8 cellular contexts compared by ENCODE assay signal in the genomic region with DNA sequence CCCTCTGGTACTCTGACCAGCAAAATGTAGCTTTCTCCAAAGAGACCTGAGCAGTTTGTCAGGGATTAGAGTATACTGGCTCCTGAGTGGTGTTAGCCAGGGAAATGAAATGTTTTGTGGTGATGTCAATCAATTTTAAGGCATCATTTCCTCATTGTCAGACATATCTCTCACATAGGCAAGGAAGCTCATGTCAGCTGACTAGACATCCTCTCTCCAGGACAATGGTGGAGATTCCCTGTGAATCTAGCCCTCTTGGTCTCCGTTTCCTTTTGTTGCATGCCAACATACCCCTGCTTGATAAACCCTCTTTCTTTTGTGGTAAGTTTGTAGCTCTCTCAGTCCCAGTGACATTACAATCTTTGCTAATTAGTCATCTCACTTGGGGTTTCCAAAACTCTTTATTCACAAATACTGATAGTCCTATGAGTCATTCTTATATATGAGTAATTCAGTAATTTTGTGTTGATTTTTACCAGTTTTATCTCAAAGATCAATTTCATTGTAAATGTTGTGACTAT.
DNase-seq lines count a peak whose midpoint lies in the region; ATAC-seq lines count a peak whose summit lies in the region.

No MANE protein-coding gene starts in this region.

- peak overlapping the region; percentile 97 for H3K27ac Mint-ChIP-seq in activated naive CD8-positive, alpha-beta T cell treated with anti-CD3 and anti-CD28 coated beads for 36 hours

- H3K36me3 Mint-ChIP-seq in activated naive CD8-positive, alpha-beta T cell treated with anti-CD3 and anti-CD28 coated beads for 36 hours = peaks cover 23% of the 10 kb centered on the region

- peak; percentile 70 for ATAC-seq in GM19395 (IDR thresholded peaks at IDR 0.05; ENCODE audit: unreplicated experiment)
- ATAC-seq in HG03342 (IDR thresholded peaks at IDR 0.05; ENCODE audit: unreplicated experiment) = peak; percentile 83

- DNase-seq in AG08396 (ENCODE audit: low spot score) (peak; percentile 73), pulmonary artery endothelial cell (ENCODE audit: low read depth, low spot score) (peak; percentile 94), germinal center (ENCODE audit: low spot score) (no peak), NCI-H2171 treated with DMSO at 0.1 percent for 48 hours (lab: John Stamatoyannopoulos, UW) (no peak), NCI-H345 treated with DMSO at 0.1 percent for 48 hours (lab: John Stamatoyannopoulos, UW; ENCODE audit: unreplicated experiment) (no peak)
- peak; percentile 28 for DNase-seq in activated naive CD8-positive, alpha-beta T cell treated with anti-CD3 and anti-CD28 coated beads for 36 hours

- peaks cover 43% of the 10 kb centered on the region for H3K4me1 Mint-ChIP-seq in activated naive CD8-positive, alpha-beta T cell treated with anti-CD3 and anti-CD28 coated beads for 36 hours

- peaks cover 16% of the 10 kb centered on the region for H3K9me3 Mint-ChIP-seq in activated naive CD8-positive, alpha-beta T cell treated with anti-CD3 and anti-CD28 coated beads for 36 hours

- peaks cover 4% of the 10 kb centered on the region for H3K27me3 Mint-ChIP-seq in activated naive CD8-positive, alpha-beta T cell treated with anti-CD3 and anti-CD28 coated beads for 36 hours

- H3K4me3 Mint-ChIP-seq in activated naive CD8-positive, alpha-beta T cell treated with anti-CD3 and anti-CD28 coated beads for 36 hours = peak overlapping the region; percentile 48

Comparison
In these comparisons a context has a peak if more than half of its experiments do, and no peak if none do; other contexts are left out.
1. DNase-seq: peak in AG08396 (single experiment), activated naive CD8-positive, alpha-beta T cell treated with anti-CD3 and anti-CD28 coated beads for 36 hours (single experiment) and pulmonary artery endothelial cell (single experiment); none in germinal center (single experiment), NCI-H2171 treated with DMSO at 0.1 percent for 48 hours (single experiment) and NCI-H345 treated with DMSO at 0.1 percent for 48 hours (single experiment).